In genomic region chr14:92651106-92651792, GRCh38 we compare ENCODE assay signal across 9 cellular contexts.
DNase-seq lines count a peak whose midpoint lies in the region; ATAC-seq, FAIRE-seq and TF ChIP-seq lines count a peak whose summit lies in the region.
"Had no signal": no experiment of that assay in that cellular context is flagged by ENCODE, and none has a peak within 500 bp of the region (broad histone marks: within the 10 kb centered on the region; RNA-seq: fewer than 3 reads in every experiment).

No MANE protein-coding gene starts in this region.

- H2AFZ ChIP-seq in H1 (ENCODE audit: low read length) = no peak overlapping the region

- H4K91ac ChIP-seq in H1 (replicated peaks; ENCODE audit: insufficient read length, low read length) = no peak overlapping the region

- H3K23me2 ChIP-seq in H1 (ENCODE audit: low read depth, low read length) = no peaks in the 10 kb centered on the region

- no peak overlapping the region for H2BK15ac ChIP-seq in H1 (ENCODE audit: low read length)

- CTCF ChIA-PET in H1 (lab: Charles Lee; ENCODE audit: partially characterized antibody) = interaction anchor here (0.6 to 3.9 kb wide), 5 partner anchors 30 to 64 kb away, joined by 3 to 17 read pairs (median 5); no protein-coding TSS in a partner anchor

- no peak overlapping the region; the same call in 1 of the 2 replicates for H4K8ac ChIP-seq in H1 (ENCODE audit: extremely low read depth, insufficient read depth, low read length)

- no peak overlapping the region for H3K4ac ChIP-seq in H1 (replicated peaks; ENCODE audit: insufficient read length, low read depth, low read length)

- H3K27me3 Mint-ChIP-seq in glutamatergic neuron (ENCODE audit: unreplicated experiment) = peaks cover 5% of the 10 kb centered on the region

- no peak overlapping the region for H3K14ac ChIP-seq in H1 (ENCODE audit: insufficient read length)

- peak; percentile 77 for ATAC-seq in HG03175 (IDR thresholded peaks at IDR 0.05; ENCODE audit: unreplicated experiment)

- H3K23ac ChIP-seq in H1 (ENCODE audit: insufficient read length) = no peak overlapping the region

- no peak overlapping the region for H2AK5ac ChIP-seq in H1 (ENCODE audit: low read depth, low read length)

- no peak overlapping the region for H3K4me3 ChIP-seq in H1 (ENCODE audit: extremely low read depth in 1 of 4, insufficient read depth in 2 of 4, low read depth in 3 of 4, low read length in 4 of 4)

- H2BK12ac ChIP-seq in H1 (ENCODE audit: low read depth, low read length) = no peak overlapping the region

- no peak overlapping the region for H2BK20ac ChIP-seq in H1 (ENCODE audit: low read length)

- no peaks in the 10 kb centered on the region for H3K4me1 Mint-ChIP-seq in glutamatergic neuron (ENCODE audit: low read depth, unreplicated experiment)

- DNase-seq in GM19238 (ENCODE audit: insufficient read length, low spot score) (peak; percentile 77), H1 (ENCODE audit: low read depth in 1 of 2, low spot score in 2 of 2) (no peak), SW 1271 (lab: John Stamatoyannopoulos, UW) (no peak), glutamatergic neuron (no peak), NCI-H1436 (lab: John Stamatoyannopoulos, UW) (no peak)
- peak; percentile 73 to 82 for DNase-seq in activated CD4-positive, alpha-beta T cell treated with anti-CD3 and anti-CD28 coated beads for 4 hours
- peak; percentile 78 to 79 for DNase-seq in stimulated activated CD4-positive, alpha-beta T cell treated with anti-CD3 and anti-CD28 coated beads, Interleukin-2, amount 100 ng/mL, for 24 hours

- H3K79me1 ChIP-seq in H1 (ENCODE audit: low read depth, low read length) = no peaks in the 10 kb centered on the region

- no peak overlapping the region for H3K27ac ChIP-seq in H1 (ENCODE audit: low read depth, low read length)

- no peak for FAIRE-seq in H1 (lab: Jason Lieb, UNC)

- H2BK5ac ChIP-seq in H1 (ENCODE audit: low read depth, low read length) = no peak overlapping the region

- TF ChIP-seq CTCF in H1 (IDR thresholded peaks at IDR 0.05; ENCODE audit: control extremely low read depth in 1 of 3, insufficient read depth in 1 of 3, low read depth in 1 of 3, low read length in 3 of 3) (no peak), glutamatergic neuron (IDR thresholded peaks at IDR 0.05; ENCODE audit: partially characterized antibody, unreplicated experiment) (no peak)

- peaks cover 2% of the 10 kb centered on the region for H3K9me3 Mint-ChIP-seq in glutamatergic neuron (ENCODE audit: unreplicated experiment)
- H3K9me3 Mint-ChIP-seq: nephron had no signal

- no peak overlapping the region for H3K27ac Mint-ChIP-seq in glutamatergic neuron (ENCODE audit: unreplicated experiment)
- H3K27ac Mint-ChIP-seq: nephron had no signal

- no peaks in the 10 kb centered on the region for H3K36me3 ChIP-seq in H1 (ENCODE audit: control insufficient read depth in 2 of 4, insufficient read depth in 4 of 4, low read length in 3 of 4)

- H3K79me2 ChIP-seq in H1 (ENCODE audit: control insufficient read depth in 1 of 2, insufficient read depth in 2 of 2, low read length in 2 of 2) = no peaks in the 10 kb centered on the region

- H4K5ac ChIP-seq in H1 (ENCODE audit: insufficient read length, low read depth, low read length) = no peak overlapping the region

- H3K4me2 ChIP-seq in H1 (ENCODE audit: insufficient read depth in 1 of 2, low read depth in 2 of 2, low read length in 2 of 2) = no peak overlapping the region

- H4K20me1 ChIP-seq in H1 (replicated peaks in 1 of 2; ENCODE audit: control insufficient read depth in 1 of 2, insufficient read depth in 2 of 2, low read length in 2 of 2) = no peaks in the 10 kb centered on the region

- no peak for TF ChIP-seq RAD21 in H1 (IDR thresholded peaks at IDR 0.05 in 1 of 2, conservative IDR thresholded peaks at IDR 0.05 in 1 of 2; ENCODE audit: low read depth in 2 of 2, low read length in 2 of 2)

- no peak overlapping the region for H3K56ac ChIP-seq in H1 (replicated peaks; ENCODE audit: insufficient read length, low read depth, low read length)

- H2BK120ac ChIP-seq in H1 (replicated peaks; ENCODE audit: low read depth, low read length) = no peak overlapping the region

- H3K27me3 ChIP-seq in H1 (replicated peaks in 1 of 4; ENCODE audit: control insufficient read depth in 3 of 4, extremely low read depth in 1 of 4, insufficient read depth in 3 of 4, low read length in 3 of 4) = no peaks in the 10 kb centered on the region

- H3K18ac ChIP-seq in H1 (ENCODE audit: extremely low read depth, low read length) = no peak overlapping the region; the same call in 1 of the 2 replicates

- no peak overlapping the region for H3K4me3 Mint-ChIP-seq in glutamatergic neuron (ENCODE audit: unreplicated experiment)
- H3K4me3 Mint-ChIP-seq: nephron had no signal

- TF ChIP-seq POLR2A in H1 (IDR thresholded peaks at IDR 0.05; ENCODE audit: control extremely low read depth in 1 of 2, low read depth in 2 of 2, low read length in 2 of 2) = no peak

- no peak overlapping the region for H3K9ac ChIP-seq in H1 (replicated peaks in 1 of 4; ENCODE audit: extremely low read depth in 1 of 4, low read depth in 3 of 4, low read length in 3 of 4)

- H3K36me3 Mint-ChIP-seq in glutamatergic neuron (ENCODE audit: unreplicated experiment) = no peaks in the 10 kb centered on the region

- no peak for TF ChIP-seq EP300 in H1 (IDR thresholded peaks at IDR 0.05; ENCODE audit: borderline replicate concordance in 1 of 2, low read depth in 2 of 2, low read length in 2 of 2)

- no peaks in the 10 kb centered on the region for H3K9me3 ChIP-seq in H1 (ENCODE audit: insufficient read depth in 2 of 2, low read depth in 1 of 2, low read length in 1 of 2)

- POLR2A ChIA-PET in H1 (lab: Charles Lee; ENCODE audit: partially characterized antibody) = interaction anchor here (1.8 kb wide), 1 partner anchor 36 kb away, joined by 5 read pairs; no protein-coding TSS in a partner anchor

- no peaks in the 10 kb centered on the region for H3K4me1 ChIP-seq in H1 (replicated peaks in 1 of 4; ENCODE audit: control insufficient read depth in 3 of 4, insufficient read depth in 4 of 4, low read length in 3 of 4)

- WGBS in H1 (ENCODE audit: extremely low coverage in 1 of 2, insufficient coverage in 1 of 2, insufficient read length in 1 of 2, insufficient replicate concordance in 2 of 2, low coverage in 1 of 2, low lambda C conversion rate in 2 of 2, missing lambda C conversion rate in 1 of 2), 2 experiments = 92% methylated on average over 10 of the region's 19 CpGs; no CpG with 5 or more reads in 1 of the 2 experiments

TF ChIP-seq in H1, 55 proteins besides CTCF, POLR2A, EP300 and RAD21:
- TF ChIP-seq SIX5 (IDR thresholded peaks at IDR 0.05; ENCODE audit: low read depth, low read length) (no peak), BCL11A (IDR thresholded peaks at IDR 0.05; ENCODE audit: low read depth in 2 of 2, low read length in 2 of 2) (no peak), KDM1A (IDR thresholded peaks at IDR 0.05; ENCODE audit: borderline replicate concordance, low read length) (peak; percentile 5; the same call in 1 of the 2 replicates), GTF2F1 (IDR thresholded peaks at IDR 0.05; ENCODE audit: borderline replicate concordance, low read depth, low read length) (no peak), SAP30 (IDR thresholded peaks at IDR 0.05; ENCODE audit: insufficient read depth, insufficient replicate concordance, low read length) (no peak), TAF1 (IDR thresholded peaks at IDR 0.05; ENCODE audit: low read depth, low read length) (no peak)
- TF ChIP-seq, protein P1, sequence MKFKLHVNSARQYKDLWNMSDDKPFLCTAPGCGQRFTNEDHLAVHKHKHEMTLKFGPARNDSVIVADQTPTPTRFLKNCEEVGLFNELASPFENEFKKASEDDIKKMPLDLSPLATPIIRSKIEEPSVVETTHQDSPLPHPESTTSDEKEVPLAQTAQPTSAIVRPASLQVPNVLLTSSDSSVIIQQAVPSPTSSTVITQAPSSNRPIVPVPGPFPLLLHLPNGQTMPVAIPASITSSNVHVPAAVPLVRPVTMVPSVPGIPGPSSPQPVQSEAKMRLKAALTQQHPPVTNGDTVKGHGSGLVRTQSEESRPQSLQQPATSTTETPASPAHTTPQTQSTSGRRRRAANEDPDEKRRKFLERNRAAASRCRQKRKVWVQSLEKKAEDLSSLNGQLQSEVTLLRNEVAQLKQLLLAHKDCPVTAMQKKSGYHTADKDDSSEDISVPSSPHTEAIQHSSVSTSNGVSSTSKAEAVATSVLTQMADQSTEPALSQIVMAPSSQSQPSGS (IDR thresholded peaks at IDR 0.05; ENCODE audit: low read length) = no peak
- TF ChIP-seq, protein P2, sequence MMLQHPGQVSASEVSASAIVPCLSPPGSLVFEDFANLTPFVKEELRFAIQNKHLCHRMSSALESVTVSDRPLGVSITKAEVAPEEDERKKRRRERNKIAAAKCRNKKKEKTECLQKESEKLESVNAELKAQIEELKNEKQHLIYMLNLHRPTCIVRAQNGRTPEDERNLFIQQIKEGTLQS (IDR thresholded peaks at IDR 0.05; ENCODE audit: insufficient read depth, low read depth, low read length) = no peak

Comparison
In these comparisons a context has a peak if more than half of its experiments do, and no peak if none do; other contexts are left out.
1. DNase-seq: peak in GM19238 (single experiment), activated CD4-positive, alpha-beta T cell treated with anti-CD3 and anti-CD28 coated beads for 4 hours (2 of 2) and stimulated activated CD4-positive, alpha-beta T cell treated with anti-CD3 and anti-CD28 coated beads, Interleukin-2, amount 100 ng/mL, for 24 hours (2 of 2); none in H1 (0 of 2), SW 1271 (0 of 2), glutamatergic neuron (single experiment) and NCI-H1436 (single experiment).